27 cellular contexts compared by ENCODE assay signal in the genomic region with DNA sequence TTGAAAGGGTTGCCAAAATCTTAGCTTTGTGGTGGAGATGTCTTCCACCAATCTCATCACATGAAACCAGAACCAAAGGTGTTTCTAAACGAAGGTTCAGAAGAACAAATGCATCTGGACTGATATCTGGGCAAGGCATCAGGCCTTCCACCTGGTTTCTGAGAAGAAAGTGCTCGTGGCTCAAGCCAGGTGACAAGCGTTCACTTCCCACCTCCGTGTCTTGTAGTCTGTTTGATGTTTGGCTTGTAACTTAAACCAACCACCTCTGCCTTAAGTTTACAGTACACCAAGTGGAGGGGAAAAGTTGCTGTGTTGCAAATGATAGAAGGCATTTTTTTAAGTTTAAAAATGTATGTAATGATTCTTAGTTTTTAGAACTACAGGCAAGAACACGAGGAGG.
DNase-seq lines count a peak whose midpoint lies in the region; ATAC-seq, FAIRE-seq and TF ChIP-seq lines count a peak whose summit lies in the region.
"Had no signal": no experiment of that assay in that cellular context is flagged by ENCODE, and none has a peak within 500 bp of the region (broad histone marks: within the 10 kb centered on the region; RNA-seq: fewer than 3 reads in every experiment).

No MANE protein-coding gene starts in this region.

- H3K36me3 Mint-ChIP-seq in GM23338 (ENCODE audit: low read depth), result no peaks in the 10 kb centered on the region
- H3K36me3 Mint-ChIP-seq in activated T-helper 17 cell treated with anti-CD3 and anti-CD28 coated beads, Interleukin-2, amount 50 U/mL, for 72 hours (ENCODE audit: low read depth), result no peaks in the 10 kb centered on the region
- H3K36me3 Mint-ChIP-seq: CD14-positive monocyte; CD4-positive, alpha-beta memory T cell; CD4-positive, CD25-positive, alpha-beta regulatory T cell; CD8-positive, alpha-beta memory T cell had no signal

- H3K79me2 ChIP-seq in GM23338 (replicated peaks; ENCODE audit: insufficient read depth) (no peaks in the 10 kb centered on the region), Loucy (ENCODE audit: insufficient read depth, low read length) (no peaks in the 10 kb centered on the region), H1 (ENCODE audit: control insufficient read depth in 1 of 2, insufficient read depth in 2 of 2, low read length in 2 of 2) (no peaks in the 10 kb centered on the region), parathyroid adenoma (no peaks in the 10 kb centered on the region), GM23248 (ENCODE audit: insufficient read depth) (no peaks in the 10 kb centered on the region)

- H2BK120ac ChIP-seq in H1 (replicated peaks; ENCODE audit: low read depth, low read length), result no peak overlapping the region

- no peaks in the 10 kb centered on the region for H3K23me2 ChIP-seq in H1 (ENCODE audit: low read depth, low read length)

- no peak for TF ChIP-seq CTCF in GM23338 (conservative IDR thresholded peaks at IDR 0.05; ENCODE audit: low read depth in 2 of 2)
- no peak for TF ChIP-seq CTCF in Loucy (conservative IDR thresholded peaks at IDR 0.05; ENCODE audit: low read length)
- TF ChIP-seq CTCF in H1 (IDR thresholded peaks at IDR 0.05; ENCODE audit: control extremely low read depth in 1 of 3, insufficient read depth in 1 of 3, low read depth in 1 of 3, low read length in 3 of 3), result no peak
- TF ChIP-seq CTCF in parathyroid adenoma (IDR thresholded peaks at IDR 0.05), result no peak

- no peak overlapping the region for H2BK12ac ChIP-seq in H1 (ENCODE audit: low read depth, low read length)

- H3K4me1 ChIP-seq in GM23338 (ENCODE audit: insufficient read depth) (no peaks in the 10 kb centered on the region; the same call in 1 of the 2 replicates), Loucy (ENCODE audit: insufficient read depth, low read length, poor library complexity, severe bottlenecking) (no peaks in the 10 kb centered on the region), H1 (replicated peaks in 1 of 4; ENCODE audit: control insufficient read depth in 3 of 4, insufficient read depth in 4 of 4, low read length in 3 of 4) (peaks cover 0 to 3% (median 0%) of the 10 kb centered on the region in 4 experiments; a peak in 1 of 7 replicates), parathyroid adenoma (peaks cover 2% of the 10 kb centered on the region), GM23248 (ENCODE audit: insufficient read depth) (no peaks in the 10 kb centered on the region)
- H3K4me1 ChIP-seq: BE2C, BLaER1 had no signal

- H3K14ac ChIP-seq in H1 (ENCODE audit: insufficient read length), result no peak overlapping the region

- no peaks in the 10 kb centered on the region for H3K27me3 Mint-ChIP-seq in GM23338 (ENCODE audit: insufficient read depth, low read depth, poor library complexity)
- H3K27me3 Mint-ChIP-seq in activated T-helper 17 cell treated with anti-CD3 and anti-CD28 coated beads, Interleukin-2, amount 50 U/mL, for 72 hours, result peaks cover 31% of the 10 kb centered on the region

- no peak overlapping the region for H3K18ac ChIP-seq in H1 (ENCODE audit: extremely low read depth, low read length)

- no peak overlapping the region for H4K8ac ChIP-seq in H1 (ENCODE audit: extremely low read depth, insufficient read depth, low read length)

- H3K27me3 ChIP-seq in GM23338 (ENCODE audit: insufficient read depth) (no peaks in the 10 kb centered on the region), Loucy (ENCODE audit: insufficient read depth, low read length, poor library complexity, severe bottlenecking) (no peaks in the 10 kb centered on the region), H1 (replicated peaks in 1 of 4; ENCODE audit: control insufficient read depth in 3 of 4, extremely low read depth in 1 of 4, insufficient read depth in 3 of 4, low read length in 3 of 4) (no peaks in the 10 kb centered on the region; a peak in 1 of 7 replicates), parathyroid adenoma (ENCODE audit: control insufficient read depth, insufficient read depth, low read length) (no peaks in the 10 kb centered on the region), GM23248 (replicated peaks; ENCODE audit: insufficient read depth) (no peaks in the 10 kb centered on the region)
- H3K27me3 ChIP-seq: BLaER1 had no signal

- no peak overlapping the region for H2BK20ac ChIP-seq in H1 (ENCODE audit: low read length)

- no peak overlapping the region for H3K4me2 ChIP-seq in GM23338
- no peak overlapping the region for H3K4me2 ChIP-seq in Loucy (ENCODE audit: low read depth, low read length, poor library complexity, severe bottlenecking)
- H3K4me2 ChIP-seq in H1 (ENCODE audit: insufficient read depth in 1 of 2, low read depth in 2 of 2, low read length in 2 of 2), result no peak overlapping the region
- no peak overlapping the region for H3K4me2 ChIP-seq in parathyroid adenoma (ENCODE audit: low read length)
- H3K4me2 ChIP-seq in GM23248 (ENCODE audit: unreplicated experiment), result no peak overlapping the region
- H3K4me2 ChIP-seq: BLaER1 had no signal

- H2AFZ ChIP-seq in GM23338 (peak overlapping the region; percentile 87; the same call in 1 of the 2 replicates), Loucy (ENCODE audit: low read length) (0 out of 2 replicates have a peak overlapping the region, but pooled peaks have one; percentile 19), H1 (ENCODE audit: low read length) (peak overlapping the region; percentile 45; the same call in 1 of the 2 replicates), parathyroid adenoma (peak overlapping the region; percentile 66), GM23248 (no peak overlapping the region)

- H3K27ac ChIP-seq in GM23338 (ENCODE audit: low read depth), result no peak overlapping the region
- H3K27ac ChIP-seq in H1 (ENCODE audit: low read depth, low read length), result no peak overlapping the region
- peak overlapping the region; percentile 26 for H3K27ac ChIP-seq in parathyroid adenoma
- H3K27ac ChIP-seq in GM23248, result no peak overlapping the region
- H3K27ac ChIP-seq: BLaER1 had no signal

- H3K23ac ChIP-seq in H1 (ENCODE audit: insufficient read length), result no peak overlapping the region

- H3K4me3 Mint-ChIP-seq in GM23338, result no peak overlapping the region
- no peak overlapping the region for H3K4me3 Mint-ChIP-seq in activated T-helper 17 cell treated with anti-CD3 and anti-CD28 coated beads, Interleukin-2, amount 50 U/mL, for 72 hours
- H3K4me3 Mint-ChIP-seq: CD14-positive monocyte; CD4-positive, alpha-beta memory T cell; CD4-positive, CD25-positive, alpha-beta regulatory T cell; CD8-positive, alpha-beta memory T cell had no signal

- H3K56ac ChIP-seq in H1 (replicated peaks; ENCODE audit: insufficient read length, low read depth, low read length), result no peak overlapping the region

- peaks cover 4% of the 10 kb centered on the region; the same call in 1 of the 2 replicates for H3K9me2 ChIP-seq in GM23338 (ENCODE audit: insufficient read depth)
- no peaks in the 10 kb centered on the region for H3K9me2 ChIP-seq in Loucy (replicated peaks; ENCODE audit: low read depth, low read length)
- H3K9me2 ChIP-seq in GM23248 (ENCODE audit: insufficient read depth), result no peaks in the 10 kb centered on the region

- H3K27ac Mint-ChIP-seq in GM23338, result no peak overlapping the region
- no peak overlapping the region for H3K27ac Mint-ChIP-seq in activated T-helper 17 cell treated with anti-CD3 and anti-CD28 coated beads, Interleukin-2, amount 50 U/mL, for 72 hours
- H3K27ac Mint-ChIP-seq: CD4-positive, alpha-beta memory T cell; CD8-positive, alpha-beta memory T cell had no signal

- no peaks in the 10 kb centered on the region for H3K9me3 Mint-ChIP-seq in GM23338
- no peaks in the 10 kb centered on the region for H3K9me3 Mint-ChIP-seq in activated T-helper 17 cell treated with anti-CD3 and anti-CD28 coated beads, Interleukin-2, amount 50 U/mL, for 72 hours
- H3K9me3 Mint-ChIP-seq: CD4-positive, CD25-positive, alpha-beta regulatory T cell had no signal

- H4K20me1 ChIP-seq in GM23338 (replicated peaks; ENCODE audit: insufficient read depth) (no peaks in the 10 kb centered on the region), Loucy (ENCODE audit: insufficient read depth, low read length, poor library complexity, severe bottlenecking) (no peaks in the 10 kb centered on the region), H1 (replicated peaks in 1 of 2; ENCODE audit: control insufficient read depth in 1 of 2, insufficient read depth in 2 of 2, low read length in 2 of 2) (no peaks in the 10 kb centered on the region), GM23248 (ENCODE audit: insufficient read depth) (no peaks in the 10 kb centered on the region)
- H4K20me1 ChIP-seq: BLaER1 had no signal

- no peak overlapping the region for H2AK5ac ChIP-seq in H1 (ENCODE audit: low read depth, low read length)

- H3K4me1 Mint-ChIP-seq in GM23338, result peaks cover 14% of the 10 kb centered on the region
- no peaks in the 10 kb centered on the region for H3K4me1 Mint-ChIP-seq in activated T-helper 17 cell treated with anti-CD3 and anti-CD28 coated beads, Interleukin-2, amount 50 U/mL, for 72 hours
- H3K4me1 Mint-ChIP-seq: CD14-positive monocyte; CD4-positive, alpha-beta memory T cell; CD4-positive, CD25-positive, alpha-beta regulatory T cell; CD8-positive, alpha-beta memory T cell had no signal

- H3K9ac ChIP-seq in Loucy (ENCODE audit: low read depth, low read length, poor library complexity, severe bottlenecking), result no peak overlapping the region
- no peak overlapping the region for H3K9ac ChIP-seq in H1 (replicated peaks in 1 of 4; ENCODE audit: extremely low read depth in 1 of 4, low read depth in 3 of 4, low read length in 3 of 4)
- no peak overlapping the region for H3K9ac ChIP-seq in parathyroid adenoma
- H3K9ac ChIP-seq in GM23248, result no peak overlapping the region
- H3K9ac ChIP-seq: BLaER1 had no signal

- DNase-seq in GM23338 (ENCODE audit: low spot score), result no peak
- no peak for DNase-seq in H1 (ENCODE audit: low read depth in 1 of 2, low spot score in 2 of 2)
- DNase-seq in GM23248, result no peak
- DNase-seq in stimulated activated CD4-positive, alpha-beta T cell treated with anti-CD3 and anti-CD28 coated beads, Interleukin-4, amount 100 ng/mL, for 1 hour, result no peak
- DNase-seq: 8988T; ACHN; BE2C; C1 segment of cervical spinal cord; CD4-positive, alpha-beta memory T cell; CD4-positive, CD25-positive, alpha-beta regulatory T cell; CD8-positive, alpha-beta memory T cell; COR-L47; DMS 273 treated with DMSO at 0.1 percent for 48 hours; DMS153; DMS53; DMS79; GF-D8 had no signal

- H3K4ac ChIP-seq in H1 (replicated peaks; ENCODE audit: insufficient read length, low read depth, low read length), result no peak overlapping the region

- no peak for TF ChIP-seq POLR2A in H1 (IDR thresholded peaks at IDR 0.05; ENCODE audit: control extremely low read depth in 1 of 2, low read depth in 2 of 2, low read length in 2 of 2)

- H3K9me3 ChIP-seq in Loucy (ENCODE audit: insufficient read depth, low read depth, low read length), result no peaks in the 10 kb centered on the region
- H3K9me3 ChIP-seq in H1 (ENCODE audit: insufficient read depth in 2 of 2, low read depth in 1 of 2, low read length in 1 of 2), result no peaks in the 10 kb centered on the region
- H3K9me3 ChIP-seq in parathyroid adenoma (ENCODE audit: control insufficient read depth, low read length), result no peaks in the 10 kb centered on the region
- no peaks in the 10 kb centered on the region for H3K9me3 ChIP-seq in GM23248 (ENCODE audit: low read depth)
- H3K9me3 ChIP-seq: BE2C, BLaER1 had no signal

- TF ChIP-seq EP300 in H1 (IDR thresholded peaks at IDR 0.05; ENCODE audit: borderline replicate concordance in 1 of 2, low read depth in 2 of 2, low read length in 2 of 2), result no peak

- no peak overlapping the region for H2BK15ac ChIP-seq in H1 (ENCODE audit: low read length)

- in situ Hi-C loops in GM23248 (cut with MboI), result no loop called here

- POLR2A ChIA-PET in H1 (lab: Charles Lee; ENCODE audit: partially characterized antibody), result interaction anchor here (0.6 kb wide), 1 partner anchor 9 kb away, joined by 3 read pairs; no protein-coding TSS in a partner anchor

- no peak overlapping the region for H4K91ac ChIP-seq in H1 (replicated peaks; ENCODE audit: insufficient read length, low read length)

- no peak overlapping the region for H4K5ac ChIP-seq in H1 (ENCODE audit: insufficient read length, low read depth, low read length)

- H3F3A ChIP-seq in GM23338 (replicated peaks; ENCODE audit: low read depth) (no peaks in the 10 kb centered on the region), Loucy (ENCODE audit: low read depth) (no peaks in the 10 kb centered on the region), GM23248 (ENCODE audit: insufficient read depth) (no peaks in the 10 kb centered on the region)

- WGBS in H1 (ENCODE audit: extremely low coverage in 1 of 2, insufficient coverage in 1 of 2, insufficient read length in 1 of 2, insufficient replicate concordance in 2 of 2, low coverage in 1 of 2, low lambda C conversion rate in 2 of 2, missing lambda C conversion rate in 1 of 2), 2 experiments, result 87% methylated on average over 5 of the region's 5 CpGs; no CpG with 5 or more reads in 1 of the 2 experiments
- 22 to 30% methylated on average over 5 of the region's 5 CpGs for WGBS in GM23248 (ENCODE audit: low coverage in 1 of 2, low lambda C conversion rate in 2 of 2, missing lambda C conversion rate in 2 of 2), 2 experiments

- CTCF ChIA-PET in H1 (lab: Charles Lee; ENCODE audit: partially characterized antibody), result interaction anchor here (1.1 kb wide), 1 partner anchor 13 kb away, joined by 3 read pairs; no protein-coding TSS in a partner anchor

- no peak overlapping the region for H3K4me3 ChIP-seq in GM23338
- H3K4me3 ChIP-seq in Loucy (ENCODE audit: low read length, poor library complexity, severe bottlenecking), result no peak overlapping the region
- no peak overlapping the region for H3K4me3 ChIP-seq in H1 (ENCODE audit: extremely low read depth in 1 of 4, insufficient read depth in 2 of 4, low read depth in 3 of 4, low read length in 4 of 4)
- H3K4me3 ChIP-seq in parathyroid adenoma (ENCODE audit: low read depth, low read length), result no peak overlapping the region
- H3K4me3 ChIP-seq in GM23248, result no peak overlapping the region
- H3K4me3 ChIP-seq: BLaER1 had no signal

- no peak for TF ChIP-seq RAD21 in H1 (IDR thresholded peaks at IDR 0.05 in 1 of 2, conservative IDR thresholded peaks at IDR 0.05 in 1 of 2; ENCODE audit: low read depth in 2 of 2, low read length in 2 of 2)

- H3K36me3 ChIP-seq in GM23338 (ENCODE audit: insufficient read depth) (no peaks in the 10 kb centered on the region), Loucy (ENCODE audit: insufficient read depth, low read length) (no peaks in the 10 kb centered on the region), H1 (ENCODE audit: control insufficient read depth in 2 of 4, insufficient read depth in 4 of 4, low read length in 3 of 4) (no peaks in the 10 kb centered on the region), parathyroid adenoma (ENCODE audit: control insufficient read depth, insufficient read depth, low read length) (no peaks in the 10 kb centered on the region), GM23248 (ENCODE audit: low read depth) (no peaks in the 10 kb centered on the region)
- H3K36me3 ChIP-seq: BE2C, BLaER1 had no signal

- no peak for FAIRE-seq in H1 (lab: Jason Lieb, UNC)
- FAIRE-seq: A204.1, G401.6, GM12891, GM19239 had no signal

- H2BK5ac ChIP-seq in H1 (ENCODE audit: low read depth, low read length), result no peak overlapping the region

- ATAC-seq in GM23338 (no peak), HG02798 (IDR thresholded peaks at IDR 0.05; ENCODE audit: poor library complexity, unreplicated experiment) (no peak)
- ATAC-seq in activated T-helper 17 cell treated with anti-CD3 and anti-CD28 coated beads, Interleukin-2, amount 50 U/mL, for 72 hours (replicated peaks), result no peak

- no peaks in the 10 kb centered on the region for H3K79me1 ChIP-seq in H1 (ENCODE audit: low read depth, low read length)
